ENCODE assay signal across 8 cellular contexts in the genomic region with DNA sequence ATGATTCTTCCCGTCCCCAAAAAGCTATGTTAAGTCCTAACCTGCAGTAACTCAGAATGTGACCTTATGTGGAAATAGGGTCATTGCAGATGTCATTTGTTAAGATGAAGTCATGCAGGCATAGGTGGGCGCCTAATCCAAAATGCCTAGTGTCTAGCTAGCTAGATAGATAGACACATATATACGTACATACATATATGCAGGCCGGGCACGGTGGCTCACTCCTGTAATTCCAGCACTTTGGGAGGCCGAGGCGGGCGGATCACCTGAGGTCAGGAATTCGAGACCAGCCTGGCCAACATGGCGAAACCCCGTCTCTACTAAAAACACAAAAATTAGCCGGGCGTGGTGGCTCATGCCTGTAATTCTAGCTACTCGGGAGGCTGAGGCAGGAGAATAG. TPM values are rescaled to one million over a fixed set of nuclear protein-coding genes. Genes with fewer than 3 reads are reported as not detected.
DNase-seq lines count a peak whose midpoint lies in the region; ATAC-seq and TF ChIP-seq lines count a peak whose summit lies in the region.
"Not testable (repeated sequence)": the region's sequence is repeated elsewhere in the genome, so short reads cannot be mapped to it uniquely, and the experiment has no call there.

No MANE protein-coding gene starts in this region.

- H3K9me2 ChIP-seq in SU-DHL-6 (replicated peaks; ENCODE audit: insufficient read depth, low read length): not testable (repeated sequence)

- H3K4me1 ChIP-seq in left lung (peaks cover 13 to 28% of the 10 kb centered on the region in 2 donors), osteoblast (ENCODE audit: insufficient read depth, low read length) (peaks cover 16% of the 10 kb centered on the region)

- not testable (repeated sequence) for H3K27me3 ChIP-seq in SU-DHL-6 (ENCODE audit: low read length); left lung; osteoblast (ENCODE audit: insufficient read depth, low read length)

- H4K20me1 ChIP-seq in SU-DHL-6 (ENCODE audit: low read depth, low read length): not testable (repeated sequence)
- peaks cover 14% of the 10 kb centered on the region for H4K20me1 ChIP-seq in osteoblast (ENCODE audit: insufficient read depth, low read length)

- H3K4me1 Mint-ChIP-seq in CD14-positive monocyte: peaks cover 18% of the 10 kb centered on the region
- peaks cover 12 to 21% (median 16%) of the 10 kb centered on the region in 3 donors for H3K4me1 Mint-ChIP-seq in IgD-negative memory B cell
- H3K4me1 Mint-ChIP-seq in activated naive CD8-positive, alpha-beta T cell (ENCODE audit: low read depth): peaks cover 26% of the 10 kb centered on the region
- peaks cover 41% of the 10 kb centered on the region for H3K4me1 Mint-ChIP-seq in endothelial cell (ENCODE audit: unreplicated experiment)

- not testable (repeated sequence) for DNase-seq in CD14-positive monocyte (ENCODE audit: low spot score); endothelial cell (ENCODE audit: low spot score); osteoblast (ENCODE audit: insufficient read length, low spot score, missing footprints)
- peak in 1 of 2 donors; percentile 54 for DNase-seq in left lung

- H3K36me3 Mint-ChIP-seq in CD14-positive monocyte: peaks cover 13 to 17% of the 10 kb centered on the region in 2 donors
- not testable (repeated sequence) for H3K36me3 Mint-ChIP-seq in IgD-negative memory B cell
- H3K36me3 Mint-ChIP-seq in activated naive CD8-positive, alpha-beta T cell: peaks cover 16% of the 10 kb centered on the region
- H3K36me3 Mint-ChIP-seq in endothelial cell (ENCODE audit: low read depth, unreplicated experiment): peaks cover 12% of the 10 kb centered on the region

- H3K79me2 ChIP-seq in SU-DHL-6 (ENCODE audit: insufficient read depth, low read length) (peaks cover 29% of the 10 kb centered on the region), osteoblast (ENCODE audit: insufficient read depth, low read length) (peaks cover 23% of the 10 kb centered on the region)

- H3K4me3 Mint-ChIP-seq in CD14-positive monocyte (peak overlapping the region; percentile 97 to 99), IgD-negative memory B cell (peak overlapping the region; percentile 41 to 99 (median 98)), endothelial cell (ENCODE audit: unreplicated experiment) (peak overlapping the region; percentile 14)
- peak overlapping the region; percentile 99 for H3K4me3 Mint-ChIP-seq in activated naive CD8-positive, alpha-beta T cell

- not testable (repeated sequence) for TF ChIP-seq CTCF in CD14-positive monocyte (IDR thresholded peaks at IDR 0.05); SU-DHL-6 (IDR thresholded peaks at IDR 0.05; ENCODE audit: insufficient read depth, low read length, poor library complexity, severe bottlenecking); endothelial cell (IDR thresholded peaks at IDR 0.05; ENCODE audit: unreplicated experiment); left lung (IDR thresholded peaks at IDR 0.05); osteoblast (IDR thresholded peaks at IDR 0.05; ENCODE audit: extremely low read depth, low read depth, low read length)

- not testable (repeated sequence) for H3K27ac ChIP-seq in SU-DHL-6 (ENCODE audit: low read depth, low read length)
- H3K27ac ChIP-seq in left lung (peak overlapping the region; percentile 90 to 96), osteoblast (ENCODE audit: low read depth, low read length) (peak overlapping the region; percentile 90), temporal lobe (ENCODE audit: low read depth, low read length) (peak overlapping the region; percentile 86)

- H2AFZ ChIP-seq in SU-DHL-6 (ENCODE audit: low read depth, low read length, severe bottlenecking) (peak overlapping the region; percentile 95), osteoblast (ENCODE audit: low read length) (peak overlapping the region; percentile 97)

- H3K4me2 ChIP-seq in SU-DHL-6 (ENCODE audit: low read depth, low read length, poor library complexity, severe bottlenecking): peak overlapping the region; percentile 82
- peak overlapping the region; percentile 91 for H3K4me2 ChIP-seq in osteoblast (ENCODE audit: insufficient read depth, low read length)

- H3K9ac ChIP-seq in SU-DHL-6 (ENCODE audit: low read length): peak overlapping the region; percentile 93

- H3K4me3 ChIP-seq in SU-DHL-6 (ENCODE audit: insufficient read depth, low read length, poor library complexity, severe bottlenecking) (peak overlapping the region; percentile 52), left lung (peak overlapping the region in 1 of 2 donors; percentile 92), osteoblast (ENCODE audit: insufficient read depth, low read length) (peak overlapping the region; percentile 93)

- H3K27ac Mint-ChIP-seq in CD14-positive monocyte: peak overlapping the region in 3 of 7 donors; percentile 40 to 99 (median 88)
- H3K27ac Mint-ChIP-seq in IgD-negative memory B cell: peak overlapping the region; percentile 68 to 99 (median 95)
- H3K27ac Mint-ChIP-seq in activated naive CD8-positive, alpha-beta T cell: peak overlapping the region; percentile 100
- not testable (repeated sequence) for H3K27ac Mint-ChIP-seq in endothelial cell (ENCODE audit: unreplicated experiment)

- intact Hi-C loops in CD14-positive monocyte (cut with micrococcal nuclease): loop anchor here (5.0 to 10.0 kb wide), 3 partner anchors 82 to 449 kb away; a partner anchor contains a TSS
- intact Hi-C loops in left lung (cut with DNase I): not testable (repeated sequence)

- H3F3A ChIP-seq in SU-DHL-6 (ENCODE audit: insufficient read depth): peaks cover 18% of the 10 kb centered on the region; the same call in 1 of the 2 replicates

- H3K36me3 ChIP-seq in SU-DHL-6 (ENCODE audit: low read length) (peaks cover 16% of the 10 kb centered on the region), left lung (peaks cover 0 to 20% of the 10 kb centered on the region in 2 donors), osteoblast (ENCODE audit: insufficient read depth, low read length) (peaks cover 16% of the 10 kb centered on the region)

- not testable (repeated sequence) for H3K9me3 ChIP-seq in SU-DHL-6 (ENCODE audit: insufficient read depth, low read length); left lung; osteoblast (ENCODE audit: low read depth, low read length)

- not testable (repeated sequence) for H3K27me3 Mint-ChIP-seq in CD14-positive monocyte (ENCODE audit: low read depth in 3 of 3); IgD-negative memory B cell; activated naive CD8-positive, alpha-beta T cell; endothelial cell (ENCODE audit: unreplicated experiment)

- not testable (repeated sequence) for H3K9me3 Mint-ChIP-seq in CD14-positive monocyte; IgD-negative memory B cell; activated naive CD8-positive, alpha-beta T cell (ENCODE audit: low read depth); endothelial cell (ENCODE audit: unreplicated experiment)

- ATAC-seq in left lung: not testable (repeated sequence)

RNA-seq across cellular contexts. Expression of a gene that starts 0.9 kb away (rescaled TPM):
- polyA plus RNA-seq in CD14-positive monocyte: 10 to 100 TPM; 12.8 to 14.0 TPM
- polyA plus RNA-seq in IgD-negative memory B cell: 15.8 TPM
- 44.8 TPM for total RNA-seq in endothelial cell (ENCODE audit: unreplicated experiment)
- 10 to 100 TPM; 47.6 to 51.6 TPM for total RNA-seq in left lung
- total RNA-seq in osteoblast: 29.5 and 29.7 TPM in 2 replicates
- 13.0 TPM for total RNA-seq in temporal lobe

RNA-seq across cellular contexts. Expression of a gene that starts 28.5 kb away (rescaled TPM):
- polyA plus RNA-seq in CD14-positive monocyte: under 1 TPM; 0.01 to 0.02 TPM
- polyA plus RNA-seq in IgD-negative memory B cell: 0.06 TPM
- total RNA-seq in endothelial cell (ENCODE audit: unreplicated experiment): 156 TPM
- total RNA-seq in left lung: 10 to 100 TPM; 15.4 to 18.9 TPM
- 0.59 and 1.1 TPM in 2 replicates for total RNA-seq in osteoblast
- 58.5 TPM for total RNA-seq in temporal lobe

Comparison
In these comparisons a context has a peak if more than half of its experiments do, and no peak if none do; other contexts are left out.
1. H3K4me3 Mint-ChIP-seq: peak in every context shown above with its lines; median percentile 99 in activated naive CD8-positive, alpha-beta T cell; 98 in CD14-positive monocyte; 98 in IgD-negative memory B cell; 14 in endothelial cell.